In genomic region chr16:27174007-27174406, GRCh38 we compare ENCODE assay signal across 9 cellular contexts. TPM values are rescaled to one million over a fixed set of nuclear protein-coding genes. Genes with fewer than 3 reads are reported as not detected.
DNase-seq lines count a peak whose midpoint lies in the region; ATAC-seq and TF ChIP-seq lines count a peak whose summit lies in the region.
"Had no signal": no experiment of that assay in that cellular context is flagged by ENCODE, and none has a peak within 500 bp of the region (broad histone marks: within the 10 kb centered on the region; RNA-seq: fewer than 3 reads in every experiment).

No MANE protein-coding gene starts in this region.

- H3K36me3 Mint-ChIP-seq in activated B cell treated with CpG ODN at 0.5 μM for 24 hours (ENCODE audit: low read depth), result no peaks in the 10 kb centered on the region

- peak overlapping the region; percentile 76 for H3K27ac Mint-ChIP-seq in activated B cell treated with CpG ODN at 0.5 μM for 24 hours
- H3K27ac Mint-ChIP-seq in stimulated activated naive CD8-positive, alpha-beta T cell treated with anti-CD3 and anti-CD28 coated beads, Interleukin-15, amount 100 ng/mL, for 72 hours, result peak overlapping the region; percentile 6 to 87

- H3K9me3 Mint-ChIP-seq in activated B cell treated with CpG ODN at 0.5 μM for 24 hours, result no peaks in the 10 kb centered on the region
- H3K9me3 Mint-ChIP-seq in stimulated activated naive CD8-positive, alpha-beta T cell treated with anti-CD3 and anti-CD28 coated beads, Interleukin-15, amount 100 ng/mL, for 72 hours, result peaks cover 15 to 17% of the 10 kb centered on the region in 2 donors

- peaks cover 53% of the 10 kb centered on the region for H3K4me1 Mint-ChIP-seq in activated B cell treated with CpG ODN at 0.5 μM for 24 hours
- peaks cover 87% of the 10 kb centered on the region for H3K4me1 Mint-ChIP-seq in stimulated activated naive CD8-positive, alpha-beta T cell treated with anti-CD3 and anti-CD28 coated beads, Interleukin-15, amount 100 ng/mL, for 72 hours

- peak; percentile 78 for ATAC-seq in activated B cell treated with CpG ODN at 0.5 μM for 24 hours (ENCODE audit: low read depth)
- ATAC-seq in stimulated activated naive CD8-positive, alpha-beta T cell treated with anti-CD3 and anti-CD28 coated beads, Interleukin-15, amount 100 ng/mL, for 72 hours, result peak; percentile 62
- ATAC-seq: Panc1 had no signal

- TF ChIP-seq CTCF in activated B cell treated with CpG ODN at 0.5 μM for 24 hours (IDR thresholded peaks at IDR 0.05), result no peak

- H3K4me1 ChIP-seq in HAP-1, result no peaks in the 10 kb centered on the region

- no peaks in the 10 kb centered on the region for H3K27me3 ChIP-seq in HAP-1 (ENCODE audit: low read depth)
- H3K27me3 ChIP-seq in MG63, result no peaks in the 10 kb centered on the region

- H3K36me3 ChIP-seq in HAP-1 (replicated peaks) (no peaks in the 10 kb centered on the region), MG63 (no peaks in the 10 kb centered on the region)

- intact Hi-C loops in activated B cell treated with CpG ODN at 0.5 μM for 24 hours (cut with micrococcal nuclease), result no loop called here

- POLR2A ChIA-PET in activated B cell treated with CpG ODN at 0.5 μM for 24 hours (lab: Charles Lee), result interaction anchor here (0.7 to 1.6 kb wide), 7 partner anchors 26 to 194 kb away, joined by 3 to 9 read pairs (median 3); partner anchors contain the start of gene KDM8

- in situ Hi-C loops in HAP-1 (cut with MboI; ENCODE audit: low sequenced_read_pairs), result loop anchor here (10.0 kb wide), 1 partner anchor 201 kb away; no protein-coding TSS in a partner anchor

- no peak overlapping the region for H3K4me3 ChIP-seq in HAP-1
- H3K4me3 ChIP-seq in MG63, result no peak overlapping the region

- H3K9me3 ChIP-seq in HAP-1 (no peaks in the 10 kb centered on the region), MG63 (0 out of 2 replicates have a peak, but pooled peaks cover 4% of the 10 kb centered on the region)

- DNase-seq in NCI-H2107 treated with DMSO at 0.1 percent for 48 hours (lab: John Stamatoyannopoulos, UW; ENCODE audit: unreplicated experiment) (peak; percentile 51), NCI-H2107 (lab: John Stamatoyannopoulos, UW) (no peak), activated B cell treated with CpG ODN at 0.5 μM for 24 hours (no peak), cerebellar cortex (ENCODE audit: low spot score) (peak; percentile 96), EL (no peak), HAP-1 (ENCODE audit: low spot score in 2 of 2) (no peak), MG63 (no peak)
- peak; percentile 42 to 59 for DNase-seq in stimulated activated naive CD8-positive, alpha-beta T cell treated with anti-CD3 and anti-CD28 coated beads, Interleukin-15, amount 100 ng/mL, for 72 hours

- CTCF ChIA-PET in activated B cell treated with CpG ODN at 0.5 μM for 24 hours (lab: Charles Lee), result interaction anchor here (0.5 to 1.8 kb wide), 8 partner anchors 19 to 419 kb away, joined by 3 to 10 read pairs (median 4); no protein-coding TSS in a partner anchor

- no peaks in the 10 kb centered on the region for H3K27me3 Mint-ChIP-seq in activated B cell treated with CpG ODN at 0.5 μM for 24 hours
- no peaks in the 10 kb centered on the region for H3K27me3 Mint-ChIP-seq in stimulated activated naive CD8-positive, alpha-beta T cell treated with anti-CD3 and anti-CD28 coated beads, Interleukin-15, amount 100 ng/mL, for 72 hours

- peak overlapping the region; percentile 32 for H3K4me3 Mint-ChIP-seq in activated B cell treated with CpG ODN at 0.5 μM for 24 hours
- H3K4me3 Mint-ChIP-seq in stimulated activated naive CD8-positive, alpha-beta T cell treated with anti-CD3 and anti-CD28 coated beads, Interleukin-15, amount 100 ng/mL, for 72 hours, result peak overlapping the region; percentile 12 to 39

RNA-seq across cellular contexts. Expression of gene KDM8, which starts 29.3 kb away (rescaled TPM):
- 13.4 and 17.9 TPM in 2 replicates for total RNA-seq in activated B cell treated with CpG ODN at 0.5 μM for 24 hours
- total RNA-seq in MG63 (2014; rRNA removed; shearing (Covaris generic); ENCODE audit: low replicate concordance), result 4.4 and 10.2 TPM in 2 replicates

Comparison
In these comparisons a context has a peak if more than half of its experiments do, and no peak if none do; other contexts are left out.
1. DNase-seq: peak in NCI-H2107 treated with DMSO at 0.1 percent for 48 hours (single experiment), cerebellar cortex (single experiment) and stimulated activated naive CD8-positive, alpha-beta T cell treated with anti-CD3 and anti-CD28 coated beads, Interleukin-15, amount 100 ng/mL, for 72 hours (2 of 2); none in NCI-H2107 (single experiment), activated B cell treated with CpG ODN at 0.5 μM for 24 hours (single experiment), EL (single experiment), HAP-1 (0 of 2) and MG63 (single experiment).